14 cellular contexts compared by ENCODE assay signal in the genomic region with DNA sequence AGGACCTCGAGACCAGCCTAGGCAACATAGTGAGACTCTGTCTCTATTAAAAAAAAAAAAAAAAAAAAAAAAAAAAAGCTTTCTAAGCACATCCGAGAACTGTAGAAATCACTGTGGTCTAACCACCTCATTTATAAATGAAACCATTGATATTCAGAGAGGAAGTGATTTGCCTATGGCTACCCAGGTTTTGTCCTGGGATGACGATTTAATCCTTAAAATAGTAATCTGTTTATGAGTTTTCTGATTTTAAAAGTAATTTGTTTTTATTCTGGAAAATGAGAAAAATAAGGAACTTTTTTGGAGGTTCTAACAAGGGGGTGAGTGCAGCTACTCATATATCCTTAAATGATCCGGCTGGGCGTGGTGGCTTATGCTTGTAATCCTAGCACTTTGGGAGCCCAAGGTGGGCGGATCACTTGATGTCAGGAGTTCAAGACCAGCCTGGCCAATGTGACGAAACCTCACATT. TPM values are rescaled to one million over a fixed set of nuclear protein-coding genes. Genes with fewer than 3 reads are reported as not detected.
DNase-seq lines count a peak whose midpoint lies in the region; ATAC-seq and TF ChIP-seq lines count a peak whose summit lies in the region.
"Had no signal": no experiment of that assay in that cellular context is flagged by ENCODE, and none has a peak within 500 bp of the region (broad histone marks: within the 10 kb centered on the region; RNA-seq: fewer than 3 reads in every experiment).

No MANE protein-coding gene starts in this region.

- H3K27ac Mint-ChIP-seq in activated naive CD8-positive, alpha-beta T cell treated with anti-CD3 and anti-CD28 coated beads, Interleukin-2, amount 50 U/mL, for 24 hours: no peak overlapping the region

- H3K9me3 Mint-ChIP-seq in activated naive CD8-positive, alpha-beta T cell treated with anti-CD3 and anti-CD28 coated beads, Interleukin-2, amount 50 U/mL, for 24 hours: no peaks in the 10 kb centered on the region

- H3K27ac ChIP-seq in BLaER1: no peak overlapping the region
- H3K27ac ChIP-seq in KOPT-K1 (ENCODE audit: low read depth, low read length, poor library complexity, severe bottlenecking): peak overlapping the region; percentile 17
- no peak overlapping the region for H3K27ac ChIP-seq in stomach
- H3K27ac ChIP-seq: colonic mucosa had no signal

- H3K4me2 ChIP-seq in BLaER1: peak overlapping the region; percentile 28

- no peaks in the 10 kb centered on the region for H3K27me3 ChIP-seq in BLaER1
- no peaks in the 10 kb centered on the region for H3K27me3 ChIP-seq in stomach
- H3K27me3 ChIP-seq: colonic mucosa had no signal

- peak; percentile 58 for ATAC-seq in GM18870 (IDR thresholded peaks at IDR 0.05; ENCODE audit: unreplicated experiment)
- peak; percentile 44 for ATAC-seq in HG02759 (IDR thresholded peaks at IDR 0.05; ENCODE audit: unreplicated experiment)
- ATAC-seq in activated naive CD8-positive, alpha-beta T cell treated with anti-CD3 and anti-CD28 coated beads, Interleukin-2, amount 50 U/mL, for 24 hours: no peak

- no peaks in the 10 kb centered on the region for H3K36me3 Mint-ChIP-seq in activated naive CD8-positive, alpha-beta T cell treated with anti-CD3 and anti-CD28 coated beads, Interleukin-2, amount 50 U/mL, for 24 hours (ENCODE audit: low read depth)

- DNase-seq in NCI-H446 treated with DMSO at 0.1 percent for 48 hours (lab: John Stamatoyannopoulos, UW): no peak
- no peak for DNase-seq in stomach
- DNase-seq in activated naive CD8-positive, alpha-beta T cell treated with anti-CD3 and anti-CD28 coated beads, Interleukin-2, amount 50 U/mL, for 24 hours: no peak
- DNase-seq in activated CD4-positive, alpha-beta T cell treated with anti-CD3 and anti-CD28 coated beads, Interleukin-2, amount 50 U/mL, for 1 hour: no peak
- DNase-seq: activated CD4-positive, alpha-beta T cell treated with anti-CD3 and anti-CD28 coated beads for 1 hour; activated naive CD4-positive, alpha-beta T cell treated with Interleukin-2 at 50 U/mL for 16 hours; colonic mucosa; IMR-90; SHP77 treated with DMSO at 0.1 percent for 48 hours; trophoblast cell had no signal

- intact Hi-C loops in stomach (cut with DNase I; ENCODE audit: low total_unique reads): no loop called here

- no peak overlapping the region for H3K4me3 Mint-ChIP-seq in activated naive CD8-positive, alpha-beta T cell treated with anti-CD3 and anti-CD28 coated beads, Interleukin-2, amount 50 U/mL, for 24 hours

- no peak for TF ChIP-seq EP300 in stomach (IDR thresholded peaks at IDR 0.05)

- peaks cover under 1% of the 10 kb centered on the region for H3K27me3 Mint-ChIP-seq in activated naive CD8-positive, alpha-beta T cell treated with anti-CD3 and anti-CD28 coated beads, Interleukin-2, amount 50 U/mL, for 24 hours

- H3K4me3 ChIP-seq in BLaER1: no peak overlapping the region
- no peak overlapping the region for H3K4me3 ChIP-seq in stomach
- H3K4me3 ChIP-seq: colonic mucosa had no signal

- no peak for TF ChIP-seq CTCF in stomach (IDR thresholded peaks at IDR 0.05)

- H3K36me3 ChIP-seq in BLaER1 (no peaks in the 10 kb centered on the region), KOPT-K1 (ENCODE audit: insufficient read depth, low read length) (no peaks in the 10 kb centered on the region), stomach (no peaks in the 10 kb centered on the region)
- H3K36me3 ChIP-seq: colonic mucosa had no signal

- no peaks in the 10 kb centered on the region for H4K20me1 ChIP-seq in BLaER1

- TF ChIP-seq POLR2A in stomach (IDR thresholded peaks at IDR 0.05): no peak

- H3K4me1 ChIP-seq in BLaER1 (peaks cover 24% of the 10 kb centered on the region), stomach (no peaks in the 10 kb centered on the region)
- H3K4me1 ChIP-seq: colonic mucosa had no signal

- peaks cover 36% of the 10 kb centered on the region for H3K4me1 Mint-ChIP-seq in activated naive CD8-positive, alpha-beta T cell treated with anti-CD3 and anti-CD28 coated beads, Interleukin-2, amount 50 U/mL, for 24 hours

- H3K9ac ChIP-seq in BLaER1: no peak overlapping the region

- no peaks in the 10 kb centered on the region for H3K9me3 ChIP-seq in BLaER1
- H3K9me3 ChIP-seq in KOPT-K1 (ENCODE audit: insufficient read depth, low read length, poor library complexity, severe bottlenecking): no peaks in the 10 kb centered on the region
- no peaks in the 10 kb centered on the region for H3K9me3 ChIP-seq in stomach
- H3K9me3 ChIP-seq: colonic mucosa had no signal

- WGBS in stomach, 5 donors: 79 to 86% (median 82%) methylated on average over 7 of the region's 7 CpGs

RNA-seq across cellular contexts. Expression of a gene that starts 6.5 kb away (rescaled TPM):
- total RNA-seq in stomach: 10 to 100 TPM in 4 of 5 donors, 1 to 10 TPM in 1; 4.0 to 60.1 (median 14.2) TPM
- 10 to 100 TPM in 2 of 3 donors, 1 to 10 TPM in 1; 9.3 to 17.1 (median 12.5) TPM for polyA plus RNA-seq in stomach

RNA-seq across cellular contexts. Expression of a gene that starts 24.4 kb away (rescaled TPM):
- total RNA-seq in stomach: 10 to 100 TPM in 3 of 5 donors, 1 to 10 TPM in 1, under 1 TPM in 1; 0.29 to 23.3 (median 14.2) TPM
- polyA plus RNA-seq in stomach: 1 to 10 TPM; 1.3 to 6.0 (median 5.3) TPM

RNA-seq across cellular contexts. Expression of a gene that starts 43.5 kb away (rescaled TPM):
- 10 to 100 TPM in 4 of 5 donors, 1 to 10 TPM in 1; 8.9 to 76.5 (median 23.9) TPM for total RNA-seq in stomach
- 10 to 100 TPM in 1 of 3 donors, 1 to 10 TPM in 2; 3.4 to 11.0 (median 5.2) TPM for polyA plus RNA-seq in stomach
